In genomic region chr1:244945109-244945671, GRCh38 we compare ENCODE assay signal across 11 cellular contexts.
DNase-seq lines count a peak whose midpoint lies in the region; ATAC-seq and TF ChIP-seq lines count a peak whose summit lies in the region.
"Had no signal": no experiment of that assay in that cellular context is flagged by ENCODE, and none has a peak within 500 bp of the region (broad histone marks: within the 10 kb centered on the region; RNA-seq: fewer than 3 reads in every experiment).

No MANE protein-coding gene starts in this region.

- ATAC-seq in GM19372 (IDR thresholded peaks at IDR 0.05; ENCODE audit: low read depth, unreplicated experiment) (peak; percentile 70), HG02870 (IDR thresholded peaks at IDR 0.05; ENCODE audit: unreplicated experiment) (peak; percentile 74), lower lobe of right lung (no peak)

- H3K27me3 ChIP-seq in lower lobe of right lung (ENCODE audit: low read depth) = no peaks in the 10 kb centered on the region

- H3K36me3 Mint-ChIP-seq in IgD-negative memory B cell = no peaks in the 10 kb centered on the region

- intact Hi-C loops in lower lobe of right lung (cut with DNase I) = no loop called here

- H3K4me3 Mint-ChIP-seq in IgD-negative memory B cell = peak overlapping the region; percentile 11 to 88 (median 66)
- H3K4me3 Mint-ChIP-seq: activated naive CD4-positive, alpha-beta T cell treated with anti-CD3 and anti-CD28 coated beads for 36 hours had no signal

- TF ChIP-seq CTCF in GM12864 (IDR thresholded peaks at IDR 0.05; ENCODE audit: low read depth, low read length, missing control alignments) (no peak), lower lobe of right lung (IDR thresholded peaks at IDR 0.05) (no peak)

- no peaks in the 10 kb centered on the region for H3K27me3 Mint-ChIP-seq in IgD-negative memory B cell

- DNase-seq in GM12864 (ENCODE audit: low read depth) = peak; percentile 79
- DNase-seq in HCEC 1CT = no peak
- DNase-seq in NCI-H146 (lab: John Stamatoyannopoulos, UW) = no peak
- DNase-seq in lower lobe of right lung = no peak
- DNase-seq in stimulated activated CD4-positive, alpha-beta T cell treated with anti-CD3 and anti-CD28 coated beads, Interleukin-4, amount 100 ng/mL, for 1 hour = no peak
- DNase-seq: activated CD4-positive, CD25-positive, alpha-beta regulatory T cell; activated naive CD4-positive, alpha-beta T cell treated with anti-CD3 and anti-CD28 coated beads for 36 hours; PC-9 had no signal

- no peaks in the 10 kb centered on the region for H3K9me3 ChIP-seq in lower lobe of right lung

- H3K4me1 Mint-ChIP-seq in IgD-negative memory B cell = peaks cover 20 to 26% (median 20%) of the 10 kb centered on the region in 3 donors

- H3K4me3 ChIP-seq in GM12864 (ENCODE audit: low read depth, low read length) (peak overlapping the region; percentile 10; the same call in 1 of the 2 replicates), lower lobe of right lung (no peak overlapping the region)
- H3K4me3 ChIP-seq: PC-9 had no signal

- H3K36me3 ChIP-seq in lower lobe of right lung = no peaks in the 10 kb centered on the region

- peak overlapping the region; percentile 5 to 78 (median 67) for H3K27ac Mint-ChIP-seq in IgD-negative memory B cell
- H3K27ac Mint-ChIP-seq: activated naive CD4-positive, alpha-beta T cell treated with anti-CD3 and anti-CD28 coated beads for 36 hours had no signal

- no peak overlapping the region for H3K27ac ChIP-seq in lower lobe of right lung
- H3K27ac ChIP-seq: PC-9 had no signal

- no peaks in the 10 kb centered on the region for H3K9me3 Mint-ChIP-seq in IgD-negative memory B cell
- H3K9me3 Mint-ChIP-seq: activated naive CD4-positive, alpha-beta T cell treated with anti-CD3 and anti-CD28 coated beads for 36 hours had no signal

- no peaks in the 10 kb centered on the region for H3K4me1 ChIP-seq in lower lobe of right lung

Comparison
In these comparisons a context has a peak if more than half of its experiments do, and no peak if none do; other contexts are left out.
1. ATAC-seq: peak in GM19372 (single experiment) and HG02870 (single experiment); none in lower lobe of right lung (0 of 2).